25 cellular contexts compared by ENCODE assay signal in genomic region chr4:70178075-70178660, GRCh38. TPM values are rescaled to one million over a fixed set of nuclear protein-coding genes. Genes with fewer than 3 reads are reported as not detected.
"Had no signal": no experiment of that assay in that cellular context is flagged by ENCODE, and none has a peak within 500 bp of the region (broad histone marks: within the 10 kb centered on the region; RNA-seq: fewer than 3 reads in every experiment).

No MANE protein-coding gene starts in this region.

- ATAC-seq: Panc1, PC-3 had no signal

- H3K27me3 ChIP-seq: MG63 had no signal

- H3K27ac ChIP-seq: HL-60, RWPE1 had no signal

- H3K4me2 ChIP-seq: SK-N-SH had no signal

- DNase-seq: Karpas-422, KG1, MG63, NCI-H1092, NCI-H1436, NCI-H187, NCI-H2029, NCI-H2081 treated with DMSO at 0.1 percent for 48 hours, NCI-H2171, NCI-H226, NCI-H446, NCI-H510A, NCI-H524 treated with DMSO at 0.1 percent for 48 hours, NCI-H69, NCI-H774, PC-3, SHP77, SK-N-SH, SW 1271 had no signal

- H3K9me3 ChIP-seq: MG63, SK-N-SH had no signal

- H3K9ac ChIP-seq: SK-N-SH had no signal

- H3K4me3 ChIP-seq: MG63 had no signal

- H3K36me3 ChIP-seq: MG63 had no signal

- FAIRE-seq: HTR-8/SVneo had no signal

RNA-seq across cellular contexts. Expression of gene ODAM, which starts 17.4 kb away (rescaled TPM):
- total RNA-seq: OCI-LY7, PC-3, SK-MEL-5 had no signal
- polyA plus RNA-seq: SK-N-SH had no signal

RNA-seq across cellular contexts. Expression of gene PRR27, which starts 24.1 kb away (rescaled TPM):
- total RNA-seq: OCI-LY7, PC-3, SK-MEL-5 had no signal
- polyA plus RNA-seq: SK-N-SH had no signal

RNA-seq across cellular contexts. Expression of gene FDCSP, which starts 47.8 kb away (rescaled TPM):
- total RNA-seq: OCI-LY7, PC-3, SK-MEL-5 had no signal
- polyA plus RNA-seq: SK-N-SH had no signal
